19 cellular contexts compared by ENCODE assay signal in genomic region chr2:214328941-214329340, GRCh38.
DNase-seq lines count a peak whose midpoint lies in the region; ATAC-seq lines count a peak whose summit lies in the region.
"Had no signal": no experiment of that assay in that cellular context is flagged by ENCODE, and none has a peak within 500 bp of the region (broad histone marks: within the 10 kb centered on the region; RNA-seq: fewer than 3 reads in every experiment).

No MANE protein-coding gene starts in this region.

- peaks cover 0 to 6% of the 10 kb centered on the region in 2 donors for H3K9me3 Mint-ChIP-seq in effector memory CD8-positive, alpha-beta T cell
- H3K9me3 Mint-ChIP-seq: activated CD4-positive, alpha-beta T cell treated with anti-CD3 and anti-CD28 coated beads, Interleukin-2, amount 10 ng/mL, durations not matched to agents 24 days and 14 days had no signal

- H3K27me3 Mint-ChIP-seq in effector memory CD8-positive, alpha-beta T cell, result no peaks in the 10 kb centered on the region
- H3K27me3 Mint-ChIP-seq: activated CD4-positive, alpha-beta T cell treated with anti-CD3 and anti-CD28 coated beads, Interleukin-2, amount 10 ng/mL, durations not matched to agents 24 days and 14 days; CD4-positive, alpha-beta T cell had no signal

- no peak overlapping the region for H3K4me3 Mint-ChIP-seq in effector memory CD8-positive, alpha-beta T cell
- H3K4me3 Mint-ChIP-seq: activated CD4-positive, alpha-beta T cell treated with anti-CD3 and anti-CD28 coated beads, Interleukin-2, amount 10 ng/mL, durations not matched to agents 24 days and 14 days; CD4-positive, alpha-beta T cell had no signal

- H3K36me3 Mint-ChIP-seq in effector memory CD8-positive, alpha-beta T cell (ENCODE audit: insufficient read depth), result no peaks in the 10 kb centered on the region

- DNase-seq in anterior cingulate cortex (lab: John Stamatoyannopoulos, UW) (peak in 48 of 58 donors; percentile 1 to 96 (median 50)), hippocampal formation (lab: John Stamatoyannopoulos, UW) (peak; percentile 78 to 98), nucleus accumbens (lab: John Stamatoyannopoulos, UW) (peak in 49 of 56 donors; percentile 9 to 89 (median 70)), NCI-H187 (lab: John Stamatoyannopoulos, UW) (no peak), T-helper 9 cell (no peak)
- no peak for DNase-seq in effector memory CD8-positive, alpha-beta T cell
- DNase-seq: activated CD4-positive, alpha-beta T cell treated with anti-CD3 and anti-CD28 coated beads, Interleukin-2, amount 10 ng/mL, durations not matched to agents 24 days and 14 days; activated naive CD4-positive, alpha-beta T cell; activated T-cell treated with anti-CD3 and anti-CD28 coated beads, Interleukin-2, amount 50 U/mL, for 48 hours; CD4-positive, alpha-beta T cell; dermis blood vessel endothelial cell; Karpas-422; left ventricle myocardium superior; MV-4-11; NCI-H1694; NCI-H526; T-helper 2 cell had no signal

- H3K27ac Mint-ChIP-seq in effector memory CD8-positive, alpha-beta T cell, result no peak overlapping the region
- H3K27ac Mint-ChIP-seq: activated CD4-positive, alpha-beta T cell treated with anti-CD3 and anti-CD28 coated beads, Interleukin-2, amount 10 ng/mL, durations not matched to agents 24 days and 14 days; CD4-positive, alpha-beta T cell had no signal

- ATAC-seq in HG03095 (IDR thresholded peaks at IDR 0.05; ENCODE audit: unreplicated experiment), result no peak
- ATAC-seq in effector memory CD8-positive, alpha-beta T cell (replicated peaks), result no peak
- ATAC-seq: HCT116, left ventricle myocardium superior had no signal

- no peaks in the 10 kb centered on the region for H3K4me1 Mint-ChIP-seq in effector memory CD8-positive, alpha-beta T cell (ENCODE audit: low read depth in 2 of 2)
- H3K4me1 Mint-ChIP-seq: activated CD4-positive, alpha-beta T cell treated with anti-CD3 and anti-CD28 coated beads, Interleukin-2, amount 10 ng/mL, durations not matched to agents 24 days and 14 days had no signal

Comparison
In these comparisons a context has a peak if more than half of its experiments do, and no peak if none do; other contexts are left out.
1. DNase-seq: peak in anterior cingulate cortex (48 of 58), hippocampal formation (2 of 2) and nucleus accumbens (49 of 56); none in NCI-H187 (0 of 2), T-helper 9 cell (single experiment) and effector memory CD8-positive, alpha-beta T cell (0 of 3).